10 cellular contexts compared by ENCODE assay signal in genomic region chr4:162959056-162959455, GRCh38.
A peak's percentile ranks its signal among the peaks of the same experiment; 100 is the strongest.
DNase-seq lines count a peak whose midpoint lies in the region; ATAC-seq and TF ChIP-seq lines count a peak whose summit lies in the region.
"Had no signal": no experiment of that assay in that cellular context is flagged by ENCODE, and none has a peak within 500 bp of the region (broad histone marks: within the 10 kb centered on the region; RNA-seq: fewer than 3 reads in every experiment).

No MANE protein-coding gene starts in this region.

- H3K27ac Mint-ChIP-seq in nephron progenitor cell, result peak overlapping the region; percentile 2
- H3K27ac Mint-ChIP-seq: activated CD8-positive, alpha-beta T cell treated with anti-CD3 and anti-CD28 coated beads for 36 hours had no signal

- intact Hi-C loops in sigmoid colon (cut with DNase I), result no loop called here
- intact Hi-C loops in lower lobe of right lung (cut with DNase I), result no loop called here

- no peak overlapping the region for H3K4me3 ChIP-seq in sigmoid colon
- H3K4me3 ChIP-seq in lower lobe of right lung, result no peak overlapping the region
- H3K4me3 ChIP-seq: body of pancreas had no signal

- H3K36me3 ChIP-seq in sigmoid colon (no peaks in the 10 kb centered on the region), lower lobe of right lung (no peaks in the 10 kb centered on the region)

- DNase-seq in H4 (ENCODE audit: low spot score) (peak; percentile 48), NCI-H510A treated with DMSO at 0.1 percent for 48 hours (lab: John Stamatoyannopoulos, UW) (peak; percentile 23), nephron progenitor cell (peak; percentile 5), sigmoid colon (no peak), T-helper 9 cell (no peak), lower lobe of right lung (no peak)
- DNase-seq: activated CD8-positive, alpha-beta T cell treated with anti-CD3 and anti-CD28 coated beads for 36 hours; glutamatergic neuron had no signal

- H3K27ac ChIP-seq in sigmoid colon, result no peak overlapping the region
- no peak overlapping the region for H3K27ac ChIP-seq in lower lobe of right lung
- H3K27ac ChIP-seq: body of pancreas had no signal

- H3K4me1 Mint-ChIP-seq in nephron progenitor cell, result peaks cover 11% of the 10 kb centered on the region

- 22 to 49% methylated on average over 2 of the region's 2 CpGs for WGBS in sigmoid colon, 2 donors

- no peak overlapping the region for H3K4me3 Mint-ChIP-seq in nephron progenitor cell
- H3K4me3 Mint-ChIP-seq: activated CD8-positive, alpha-beta T cell treated with anti-CD3 and anti-CD28 coated beads for 36 hours had no signal

- H3K27me3 Mint-ChIP-seq in nephron progenitor cell (ENCODE audit: low read depth, poor library complexity), result peaks cover 9% of the 10 kb centered on the region
- H3K27me3 Mint-ChIP-seq: activated CD8-positive, alpha-beta T cell treated with anti-CD3 and anti-CD28 coated beads for 36 hours had no signal

- no peaks in the 10 kb centered on the region for H3K27me3 ChIP-seq in sigmoid colon
- H3K27me3 ChIP-seq in lower lobe of right lung (ENCODE audit: low read depth), result no peaks in the 10 kb centered on the region
- H3K27me3 ChIP-seq: body of pancreas had no signal

- no peak for TF ChIP-seq POLR2A in sigmoid colon (IDR thresholded peaks at IDR 0.05)

- no peaks in the 10 kb centered on the region for H3K4me1 ChIP-seq in sigmoid colon
- H3K4me1 ChIP-seq in lower lobe of right lung, result no peaks in the 10 kb centered on the region
- H3K4me1 ChIP-seq: body of pancreas had no signal

- no peak for TF ChIP-seq EP300 in sigmoid colon (IDR thresholded peaks at IDR 0.05)

- no peaks in the 10 kb centered on the region for H3K36me3 Mint-ChIP-seq in nephron progenitor cell (ENCODE audit: low read depth)

- ATAC-seq in GM18502 (IDR thresholded peaks at IDR 0.05; ENCODE audit: poor library complexity, unreplicated experiment) (peak; percentile 52), lower lobe of right lung (no peak)
- ATAC-seq: activated CD8-positive, alpha-beta T cell treated with anti-CD3 and anti-CD28 coated beads for 36 hours; body of pancreas had no signal

- H3K9me3 ChIP-seq in sigmoid colon (no peaks in the 10 kb centered on the region), lower lobe of right lung (no peaks in the 10 kb centered on the region)
- H3K9me3 ChIP-seq: body of pancreas had no signal

- no peak for TF ChIP-seq CTCF in nephron progenitor cell (IDR thresholded peaks at IDR 0.05)
- no peak for TF ChIP-seq CTCF in sigmoid colon (IDR thresholded peaks at IDR 0.05)
- TF ChIP-seq CTCF in lower lobe of right lung (IDR thresholded peaks at IDR 0.05), result no peak

- no peaks in the 10 kb centered on the region for H3K9me3 Mint-ChIP-seq in nephron progenitor cell
- H3K9me3 Mint-ChIP-seq: activated CD8-positive, alpha-beta T cell treated with anti-CD3 and anti-CD28 coated beads for 36 hours had no signal

Comparison
In these comparisons a context has a peak if more than half of its experiments do, and no peak if none do; other contexts are left out.
1. DNase-seq: peak in H4 (single experiment), NCI-H510A treated with DMSO at 0.1 percent for 48 hours (single experiment) and nephron progenitor cell (single experiment); none in sigmoid colon (single experiment), T-helper 9 cell (single experiment) and lower lobe of right lung (single experiment).